ENCODE assay signal across 1 cellular context in genomic region chr15:89243691-89244511, GRCh38.
TF ChIP-seq lines count a peak whose summit lies in the region.

Gene FANCI, plus strand, starts transcription at chr15:89243979. Its CDS starts 3,669 bp downstream, at chr15:89247648.

TF ChIP-seq in K562, 482 proteins besides CTCF, POLR2A, EP300 and RAD21 (continued from another document and continues in another):
- TF ChIP-seq E2F8 (IDR thresholded peaks at IDR 0.05; ENCODE audit: low read depth, partially characterized antibody) (peak; percentile 83), ZNF785 (CRISPR knock-in tag; IDR thresholded peaks at IDR 0.05) (no peak), ZBTB12 (CRISPR knock-in tag; IDR thresholded peaks at IDR 0.05) (no peak), JUND (IDR thresholded peaks at IDR 0.05; ENCODE audit: borderline replicate concordance, low read depth, low read length) (peak; percentile 93), JUND (tag; IDR thresholded peaks at IDR 0.05; ENCODE audit: borderline replicate concordance, low read depth, low read length) (peak; percentile 21; the same call in 1 of the 3 replicates), TARDBP (IDR thresholded peaks at IDR 0.05) (peak; percentile 70; the same call in 1 of the 2 replicates), PHF8 (IDR thresholded peaks at IDR 0.05; ENCODE audit: borderline replicate concordance, low read length) (peak; percentile 88; the same call in 1 of the 2 replicates), ZNF143 (CRISPR knock-in tag; IDR thresholded peaks at IDR 0.05) (0 out of 2 replicates have a peak, but pooled peaks have one; percentile 44), ZNF280B (CRISPR knock-in tag; IDR thresholded peaks at IDR 0.05) (no peak), TBL1XR1 (IDR thresholded peaks at IDR 0.05; ENCODE audit: low read length in 2 of 2) (peak in 1 of 2 experiments; percentile 27; a peak in 1 of 4 replicates), CLOCK (CRISPR knock-in tag; IDR thresholded peaks at IDR 0.05; ENCODE audit: borderline replicate concordance) (no peak), BCLAF1 (IDR thresholded peaks at IDR 0.05; ENCODE audit: borderline replicate concordance in 1 of 2, control insufficient read depth in 1 of 2, low read depth in 2 of 2, low read length in 1 of 2) (peak in 1 of 2 experiments; percentile 86; a peak in 1 of 4 replicates), SETDB1 (IDR thresholded peaks at IDR 0.05; ENCODE audit: low read length) (no peak), ZNF431 (CRISPR knock-in tag; IDR thresholded peaks at IDR 0.05) (peak; percentile 97), HDGF (IDR thresholded peaks at IDR 0.05) (no peak), COPS2 (conservative IDR thresholded peaks at IDR 0.05) (no peak), MTA3 (IDR thresholded peaks at IDR 0.05; ENCODE audit: borderline replicate concordance) (peak; percentile 75; the same call in 1 of the 2 replicates), ZBTB33 (CRISPR knock-in tag; IDR thresholded peaks at IDR 0.05) (peak; percentile 97), TAF7 (tag; IDR thresholded peaks at IDR 0.05) (peak; percentile 42; the same call in 1 of the 2 replicates), PURB (CRISPR knock-in tag; IDR thresholded peaks at IDR 0.05; ENCODE audit: low read depth) (no peak), TOE1 (IDR thresholded peaks at IDR 0.05; ENCODE audit: borderline replicate concordance) (peak; percentile 64; the same call in 1 of the 2 replicates), TOE1 (CRISPR knock-in tag; IDR thresholded peaks at IDR 0.05; ENCODE audit: borderline replicate concordance, low read depth) (peak; percentile 91; the same call in 1 of the 2 replicates), SP1 (CRISPR knock-in tag; IDR thresholded peaks at IDR 0.05) (peak; percentile 81; the same call in 1 of the 2 replicates), DNMT1 (IDR thresholded peaks at IDR 0.05) (0 out of 2 replicates have a peak, but pooled peaks have one; percentile 38), HDAC3 (IDR thresholded peaks at IDR 0.05; ENCODE audit: borderline replicate concordance, partially characterized antibody) (no peak), TGIF2 (CRISPR knock-in tag; IDR thresholded peaks at IDR 0.05) (no peak), RAD51 (IDR thresholded peaks at IDR 0.05; ENCODE audit: borderline replicate concordance, low read depth) (no peak), HMBOX1 (IDR thresholded peaks at IDR 0.05) (no peak), NR3C1 (CRISPR knock-in tag; IDR thresholded peaks at IDR 0.05) (peak; percentile 97), RBM39 (optimal IDR thresholded peaks at IDR 0.05; ENCODE audit: low read depth, low read length) (no peak), FOXA3 (CRISPR knock-in tag; conservative IDR thresholded peaks at IDR 0.05 in 1 of 2, IDR thresholded peaks at IDR 0.05 in 1 of 2) (peak in 1 of 2 experiments; percentile 96; a peak in 2 of 4 replicates), ID3 (CRISPR knock-in tag; IDR thresholded peaks at IDR 0.05) (no peak), ID3 (tag; IDR thresholded peaks at IDR 0.05) (no peak), ZNF311 (CRISPR knock-in tag; IDR thresholded peaks at IDR 0.05) (no peak), ZNF232 (CRISPR knock-in tag; IDR thresholded peaks at IDR 0.05) (peak; percentile 98), PKNOX1 (IDR thresholded peaks at IDR 0.05) (peak; percentile 69), ZBTB1 (CRISPR knock-in tag; IDR thresholded peaks at IDR 0.05; ENCODE audit: borderline replicate concordance, low read depth) (0 out of 2 replicates have a peak, but pooled peaks have one; percentile 47), TAF9B (IDR thresholded peaks at IDR 0.05; ENCODE audit: partially characterized antibody) (no peak), ZNF830 (CRISPR knock-in tag; IDR thresholded peaks at IDR 0.05) (0 out of 2 replicates have a peak, but pooled peaks have one; percentile 29), ZNF217 (CRISPR knock-in tag; IDR thresholded peaks at IDR 0.05) (peak; percentile 91; the same call in 1 of the 2 replicates), CREB1 (IDR thresholded peaks at IDR 0.05) (peak; percentile 53), CREB1 (CRISPR knock-in tag; IDR thresholded peaks at IDR 0.05) (peak; percentile 87), SRSF1 (IDR thresholded peaks at IDR 0.05; ENCODE audit: low read depth, low read length) (no peak), MAX (CRISPR knock-in tag; IDR thresholded peaks at IDR 0.05) (peak; percentile 100), RFX5 (IDR thresholded peaks at IDR 0.05; ENCODE audit: low read depth, low read length) (no peak), BDP1 (IDR thresholded peaks at IDR 0.05; ENCODE audit: insufficient read depth, insufficient read length) (no peak), BRCA1 (IDR thresholded peaks at IDR 0.05) (no peak), BRCA1 (CRISPR knock-in tag; IDR thresholded peaks at IDR 0.05) (no peak), KAT8 (IDR thresholded peaks at IDR 0.05; ENCODE audit: low read depth) (peak; percentile 53; the same call in 1 of the 2 replicates), KLF1 (tag; IDR thresholded peaks at IDR 0.05) (no peak), MYC (IDR thresholded peaks at IDR 0.05; ENCODE audit: low read depth, low read length) (peak; percentile 93), MYC (CRISPR knock-in tag; IDR thresholded peaks at IDR 0.05; ENCODE audit: borderline replicate concordance, low read depth) (0 out of 2 replicates have a peak, but pooled peaks have one; percentile 11), ZKSCAN1 (IDR thresholded peaks at IDR 0.05; ENCODE audit: low read depth, low read length) (peak; percentile 44), SMAD4 (CRISPR knock-in tag; conservative IDR thresholded peaks at IDR 0.05) (peak; percentile 42)
